22 cellular contexts compared by ENCODE assay signal in genomic region chrX:53817548-53817947, GRCh38.
DNase-seq lines count a peak whose midpoint lies in the region; ATAC-seq and TF ChIP-seq lines count a peak whose summit lies in the region.
"Had no signal": no experiment of that assay in that cellular context is flagged by ENCODE, and none has a peak within 500 bp of the region (broad histone marks: within the 10 kb centered on the region; RNA-seq: fewer than 3 reads in every experiment).

No MANE protein-coding gene starts in this region.

- CTCF ChIA-PET in activated CD4-positive, alpha-beta T cell treated with anti-CD3 and anti-CD28 coated beads for 36 hours (lab: Charles Lee) = no interaction called here
- CTCF ChIA-PET in activated CD4-positive, alpha-beta T cell treated with anti-CD3 and anti-CD28 coated beads, Interleukin-2, amount 10 ng/mL, durations not matched to agents 7 days and 5 days (lab: Charles Lee) = no interaction called here

- DNase-seq in activated CD4-positive, alpha-beta T cell treated with anti-CD3 and anti-CD28 coated beads for 36 hours = no peak
- no peak for DNase-seq in activated CD4-positive, alpha-beta T cell treated with anti-CD3 and anti-CD28 coated beads, Interleukin-2, amount 10 ng/mL, durations not matched to agents 7 days and 5 days
- DNase-seq in natural killer cell treated with Interleukin-12 subunit alpha and Interleukin-12 subunit beta and Interleukin-15 and Interleukin-18, amount 100 ng/mL, for 72 hours (ENCODE audit: low spot score) = peak; percentile 64
- no peak for DNase-seq in natural killer cell
- no peak for DNase-seq in activated T-helper 2 cell treated with anti-CD3 and anti-CD28 coated beads, Interferon-gamma antibody, Interleukin-2, Interleukin-4, amounts not matched to agents 10 μg/mL and 5 μg/mL and 100 μg/mL, durations not matched to agents 14 hours and 24 hours and 36 hours (ENCODE audit: low spot score)
- DNase-seq in stimulated activated effector memory CD8-positive, alpha-beta T cell treated with anti-CD3 and anti-CD28 coated beads, Interleukin-12 subunit alpha, Interleukin-12 subunit beta, amount 100 ng/mL, for 72 hours (ENCODE audit: low spot score in 2 of 2) = no peak
- DNase-seq in AG08395 (ENCODE audit: low spot score) = no peak
- DNase-seq: 8988T; CD4-positive, CD25-positive, alpha-beta regulatory T cell; DMS153; DND-41; HCEC 1CT; MM.1S; NCI-H2029; NCI-H446; NCI-H524 treated with DMSO at 0.1 percent for 48 hours; NCI-H82; PC-9; Right ventricle myocardium superior; RPMI8226 had no signal

- H3K36me3 Mint-ChIP-seq in activated CD4-positive, alpha-beta T cell treated with anti-CD3 and anti-CD28 coated beads for 36 hours (ENCODE audit: low read depth) = no peaks in the 10 kb centered on the region
- no peaks in the 10 kb centered on the region for H3K36me3 Mint-ChIP-seq in activated CD4-positive, alpha-beta T cell treated with anti-CD3 and anti-CD28 coated beads, Interleukin-2, amount 10 ng/mL, durations not matched to agents 7 days and 5 days (ENCODE audit: low read depth)
- no peaks in the 10 kb centered on the region for H3K36me3 Mint-ChIP-seq in natural killer cell treated with Interleukin-12 subunit alpha and Interleukin-12 subunit beta and Interleukin-15 and Interleukin-18, amount 100 ng/mL, for 72 hours
- no peaks in the 10 kb centered on the region for H3K36me3 Mint-ChIP-seq in natural killer cell
- H3K36me3 Mint-ChIP-seq in activated T-helper 2 cell treated with anti-CD3 and anti-CD28 coated beads, Interferon-gamma antibody, Interleukin-2, Interleukin-4, amounts not matched to agents 10 μg/mL and 5 μg/mL and 100 μg/mL, durations not matched to agents 14 hours and 24 hours and 36 hours (ENCODE audit: low read depth) = no peaks in the 10 kb centered on the region
- no peaks in the 10 kb centered on the region for H3K36me3 Mint-ChIP-seq in stimulated activated effector memory CD8-positive, alpha-beta T cell treated with anti-CD3 and anti-CD28 coated beads, Interleukin-12 subunit alpha, Interleukin-12 subunit beta, amount 100 ng/mL, for 72 hours
- H3K36me3 Mint-ChIP-seq: CD4-positive, CD25-positive, alpha-beta regulatory T cell; IgD-negative memory B cell had no signal

- ATAC-seq in activated CD4-positive, alpha-beta T cell treated with anti-CD3 and anti-CD28 coated beads for 36 hours = no peak
- ATAC-seq in natural killer cell treated with Interleukin-12 subunit alpha and Interleukin-12 subunit beta and Interleukin-15 and Interleukin-18, amount 100 ng/mL, for 72 hours = peak; percentile 49 to 71
- no peak for ATAC-seq in natural killer cell
- ATAC-seq in stimulated activated effector memory CD8-positive, alpha-beta T cell treated with anti-CD3 and anti-CD28 coated beads, Interleukin-12 subunit alpha, Interleukin-12 subunit beta, amount 100 ng/mL, for 72 hours = peak; percentile 39
- ATAC-seq in HG02870 (IDR thresholded peaks at IDR 0.05; ENCODE audit: unreplicated experiment) = no peak

- POLR2A ChIA-PET in activated CD4-positive, alpha-beta T cell treated with anti-CD3 and anti-CD28 coated beads for 36 hours (lab: Charles Lee) = no interaction called here
- POLR2A ChIA-PET in activated CD4-positive, alpha-beta T cell treated with anti-CD3 and anti-CD28 coated beads, Interleukin-2, amount 10 ng/mL, durations not matched to agents 7 days and 5 days (lab: Charles Lee) = no interaction called here

- H3K4me3 Mint-ChIP-seq in activated CD4-positive, alpha-beta T cell treated with anti-CD3 and anti-CD28 coated beads for 36 hours = peak overlapping the region; percentile 7
- H3K4me3 Mint-ChIP-seq in activated CD4-positive, alpha-beta T cell treated with anti-CD3 and anti-CD28 coated beads, Interleukin-2, amount 10 ng/mL, durations not matched to agents 7 days and 5 days = no peak overlapping the region
- H3K4me3 Mint-ChIP-seq in natural killer cell treated with Interleukin-12 subunit alpha and Interleukin-12 subunit beta and Interleukin-15 and Interleukin-18, amount 100 ng/mL, for 72 hours = peak overlapping the region; percentile 78
- H3K4me3 Mint-ChIP-seq in natural killer cell = no peak overlapping the region
- peak overlapping the region; percentile 41 for H3K4me3 Mint-ChIP-seq in activated T-helper 2 cell treated with anti-CD3 and anti-CD28 coated beads, Interferon-gamma antibody, Interleukin-2, Interleukin-4, amounts not matched to agents 10 μg/mL and 5 μg/mL and 100 μg/mL, durations not matched to agents 14 hours and 24 hours and 36 hours (ENCODE audit: low read depth)
- peak overlapping the region; percentile 51 for H3K4me3 Mint-ChIP-seq in stimulated activated effector memory CD8-positive, alpha-beta T cell treated with anti-CD3 and anti-CD28 coated beads, Interleukin-12 subunit alpha, Interleukin-12 subunit beta, amount 100 ng/mL, for 72 hours
- H3K4me3 Mint-ChIP-seq: CD4-positive, CD25-positive, alpha-beta regulatory T cell; IgD-negative memory B cell had no signal

- no peaks in the 10 kb centered on the region for H3K9me3 Mint-ChIP-seq in activated CD4-positive, alpha-beta T cell treated with anti-CD3 and anti-CD28 coated beads for 36 hours (ENCODE audit: low read depth)
- no peaks in the 10 kb centered on the region for H3K9me3 Mint-ChIP-seq in activated CD4-positive, alpha-beta T cell treated with anti-CD3 and anti-CD28 coated beads, Interleukin-2, amount 10 ng/mL, durations not matched to agents 7 days and 5 days
- H3K9me3 Mint-ChIP-seq in natural killer cell treated with Interleukin-12 subunit alpha and Interleukin-12 subunit beta and Interleukin-15 and Interleukin-18, amount 100 ng/mL, for 72 hours = no peaks in the 10 kb centered on the region
- no peaks in the 10 kb centered on the region for H3K9me3 Mint-ChIP-seq in natural killer cell
- H3K9me3 Mint-ChIP-seq in activated T-helper 2 cell treated with anti-CD3 and anti-CD28 coated beads, Interferon-gamma antibody, Interleukin-2, Interleukin-4, amounts not matched to agents 10 μg/mL and 5 μg/mL and 100 μg/mL, durations not matched to agents 14 hours and 24 hours and 36 hours = no peaks in the 10 kb centered on the region
- no peaks in the 10 kb centered on the region for H3K9me3 Mint-ChIP-seq in stimulated activated effector memory CD8-positive, alpha-beta T cell treated with anti-CD3 and anti-CD28 coated beads, Interleukin-12 subunit alpha, Interleukin-12 subunit beta, amount 100 ng/mL, for 72 hours
- H3K9me3 Mint-ChIP-seq: CD4-positive, CD25-positive, alpha-beta regulatory T cell; IgD-negative memory B cell had no signal

- H3K27me3 Mint-ChIP-seq in activated CD4-positive, alpha-beta T cell treated with anti-CD3 and anti-CD28 coated beads for 36 hours = no peaks in the 10 kb centered on the region
- H3K27me3 Mint-ChIP-seq in activated CD4-positive, alpha-beta T cell treated with anti-CD3 and anti-CD28 coated beads, Interleukin-2, amount 10 ng/mL, durations not matched to agents 7 days and 5 days = no peaks in the 10 kb centered on the region
- H3K27me3 Mint-ChIP-seq in natural killer cell treated with Interleukin-12 subunit alpha and Interleukin-12 subunit beta and Interleukin-15 and Interleukin-18, amount 100 ng/mL, for 72 hours = no peaks in the 10 kb centered on the region
- peaks cover 0 to 8% of the 10 kb centered on the region in 2 donors for H3K27me3 Mint-ChIP-seq in natural killer cell (ENCODE audit: low read depth in 2 of 2)
- H3K27me3 Mint-ChIP-seq in activated T-helper 2 cell treated with anti-CD3 and anti-CD28 coated beads, Interferon-gamma antibody, Interleukin-2, Interleukin-4, amounts not matched to agents 10 μg/mL and 5 μg/mL and 100 μg/mL, durations not matched to agents 14 hours and 24 hours and 36 hours (ENCODE audit: low read depth) = no peaks in the 10 kb centered on the region
- H3K27me3 Mint-ChIP-seq: CD4-positive, CD25-positive, alpha-beta regulatory T cell; IgD-negative memory B cell had no signal

- intact Hi-C loops in activated CD4-positive, alpha-beta T cell treated with anti-CD3 and anti-CD28 coated beads for 36 hours (cut with DNase I, micrococcal nuclease) = no loop called here
- intact Hi-C loops in natural killer cell (cut with micrococcal nuclease) = no loop called here
- intact Hi-C loops in activated T-helper 2 cell treated with anti-CD3 and anti-CD28 coated beads, Interferon-gamma antibody, Interleukin-2, Interleukin-4, amounts not matched to agents 10 μg/mL and 5 μg/mL and 100 μg/mL, durations not matched to agents 14 hours and 24 hours and 36 hours (cut with micrococcal nuclease) = no loop called here

- no peak overlapping the region for H3K27ac Mint-ChIP-seq in activated CD4-positive, alpha-beta T cell treated with anti-CD3 and anti-CD28 coated beads for 36 hours
- no peak overlapping the region for H3K27ac Mint-ChIP-seq in activated CD4-positive, alpha-beta T cell treated with anti-CD3 and anti-CD28 coated beads, Interleukin-2, amount 10 ng/mL, durations not matched to agents 7 days and 5 days
- H3K27ac Mint-ChIP-seq in natural killer cell treated with Interleukin-12 subunit alpha and Interleukin-12 subunit beta and Interleukin-15 and Interleukin-18, amount 100 ng/mL, for 72 hours = peak overlapping the region; percentile 50
- H3K27ac Mint-ChIP-seq in natural killer cell = no peak overlapping the region
- H3K27ac Mint-ChIP-seq in activated T-helper 2 cell treated with anti-CD3 and anti-CD28 coated beads, Interferon-gamma antibody, Interleukin-2, Interleukin-4, amounts not matched to agents 10 μg/mL and 5 μg/mL and 100 μg/mL, durations not matched to agents 14 hours and 24 hours and 36 hours = peak overlapping the region; percentile 18
- peak overlapping the region; percentile 60 for H3K27ac Mint-ChIP-seq in stimulated activated effector memory CD8-positive, alpha-beta T cell treated with anti-CD3 and anti-CD28 coated beads, Interleukin-12 subunit alpha, Interleukin-12 subunit beta, amount 100 ng/mL, for 72 hours
- H3K27ac Mint-ChIP-seq: CD4-positive, CD25-positive, alpha-beta regulatory T cell; IgD-negative memory B cell had no signal

- peaks cover 9% of the 10 kb centered on the region for H3K4me1 Mint-ChIP-seq in activated CD4-positive, alpha-beta T cell treated with anti-CD3 and anti-CD28 coated beads for 36 hours
- peaks cover 3% of the 10 kb centered on the region for H3K4me1 Mint-ChIP-seq in activated CD4-positive, alpha-beta T cell treated with anti-CD3 and anti-CD28 coated beads, Interleukin-2, amount 10 ng/mL, durations not matched to agents 7 days and 5 days
- peaks cover 27% of the 10 kb centered on the region in 2 donors for H3K4me1 Mint-ChIP-seq in natural killer cell treated with Interleukin-12 subunit alpha and Interleukin-12 subunit beta and Interleukin-15 and Interleukin-18, amount 100 ng/mL, for 72 hours (ENCODE audit: low read depth in 2 of 2)
- H3K4me1 Mint-ChIP-seq in natural killer cell = peaks cover 7 to 10% of the 10 kb centered on the region in 2 donors
- H3K4me1 Mint-ChIP-seq in activated T-helper 2 cell treated with anti-CD3 and anti-CD28 coated beads, Interferon-gamma antibody, Interleukin-2, Interleukin-4, amounts not matched to agents 10 μg/mL and 5 μg/mL and 100 μg/mL, durations not matched to agents 14 hours and 24 hours and 36 hours (ENCODE audit: low read depth) = peaks cover 9% of the 10 kb centered on the region
- H3K4me1 Mint-ChIP-seq in stimulated activated effector memory CD8-positive, alpha-beta T cell treated with anti-CD3 and anti-CD28 coated beads, Interleukin-12 subunit alpha, Interleukin-12 subunit beta, amount 100 ng/mL, for 72 hours = peaks cover 16% of the 10 kb centered on the region
- H3K4me1 Mint-ChIP-seq: CD4-positive, CD25-positive, alpha-beta regulatory T cell; IgD-negative memory B cell had no signal

- TF ChIP-seq CTCF in natural killer cell (IDR thresholded peaks at IDR 0.05) = no peak

Comparison
In these comparisons a context has a peak if more than half of its experiments do, and no peak if none do; other contexts are left out.
1. ATAC-seq: peak in natural killer cell treated with Interleukin-12 subunit alpha and Interleukin-12 subunit beta and Interleukin-15 and Interleukin-18, amount 100 ng/mL, for 72 hours (2 of 2) and stimulated activated effector memory CD8-positive, alpha-beta T cell treated with anti-CD3 and anti-CD28 coated beads, Interleukin-12 subunit alpha, Interleukin-12 subunit beta, amount 100 ng/mL, for 72 hours (single experiment); none in activated CD4-positive, alpha-beta T cell treated with anti-CD3 and anti-CD28 coated beads for 36 hours (single experiment), natural killer cell (0 of 3) and HG02870 (single experiment).
2. H3K27ac Mint-ChIP-seq: peak in natural killer cell treated with Interleukin-12 subunit alpha and Interleukin-12 subunit beta and Interleukin-15 and Interleukin-18, amount 100 ng/mL, for 72 hours (2 of 2), activated T-helper 2 cell treated with anti-CD3 and anti-CD28 coated beads, Interferon-gamma antibody, Interleukin-2, Interleukin-4, amounts not matched to agents 10 μg/mL and 5 μg/mL and 100 μg/mL, durations not matched to agents 14 hours and 24 hours and 36 hours (single experiment) and stimulated activated effector memory CD8-positive, alpha-beta T cell treated with anti-CD3 and anti-CD28 coated beads, Interleukin-12 subunit alpha, Interleukin-12 subunit beta, amount 100 ng/mL, for 72 hours (single experiment); none in activated CD4-positive, alpha-beta T cell treated with anti-CD3 and anti-CD28 coated beads for 36 hours (single experiment), activated CD4-positive, alpha-beta T cell treated with anti-CD3 and anti-CD28 coated beads, Interleukin-2, amount 10 ng/mL, durations not matched to agents 7 days and 5 days (single experiment) and natural killer cell (0 of 2).
3. H3K4me3 Mint-ChIP-seq: peak in activated CD4-positive, alpha-beta T cell treated with anti-CD3 and anti-CD28 coated beads for 36 hours (single experiment), natural killer cell treated with Interleukin-12 subunit alpha and Interleukin-12 subunit beta and Interleukin-15 and Interleukin-18, amount 100 ng/mL, for 72 hours (single experiment), activated T-helper 2 cell treated with anti-CD3 and anti-CD28 coated beads, Interferon-gamma antibody, Interleukin-2, Interleukin-4, amounts not matched to agents 10 μg/mL and 5 μg/mL and 100 μg/mL, durations not matched to agents 14 hours and 24 hours and 36 hours (single experiment) and stimulated activated effector memory CD8-positive, alpha-beta T cell treated with anti-CD3 and anti-CD28 coated beads, Interleukin-12 subunit alpha, Interleukin-12 subunit beta, amount 100 ng/mL, for 72 hours (single experiment); none in activated CD4-positive, alpha-beta T cell treated with anti-CD3 and anti-CD28 coated beads, Interleukin-2, amount 10 ng/mL, durations not matched to agents 7 days and 5 days (single experiment) and natural killer cell (single experiment).